ENCODE assay signal across 1 cellular context in genomic region chrX:71365356-71365875, GRCh38.
TF ChIP-seq lines count a peak whose summit lies in the region.

No MANE protein-coding gene starts in this region.

TF ChIP-seq in K562, 482 proteins besides CTCF, POLR2A, EP300 and RAD21 (continued from another document and continues in another):
- no peak for TF ChIP-seq RERE (CRISPR knock-in tag; IDR thresholded peaks at IDR 0.05; ENCODE audit: borderline replicate concordance)
- no peak for TF ChIP-seq NRF1 (conservative IDR thresholded peaks at IDR 0.05 in 1 of 2, IDR thresholded peaks at IDR 0.05 in 1 of 2)
- no peak for TF ChIP-seq HSF4 (CRISPR knock-in tag; IDR thresholded peaks at IDR 0.05; ENCODE audit: borderline replicate concordance)
- no peak for TF ChIP-seq KLF6 (CRISPR knock-in tag; IDR thresholded peaks at IDR 0.05; ENCODE audit: borderline replicate concordance)
- TF ChIP-seq EWSR1 (IDR thresholded peaks at IDR 0.05; ENCODE audit: borderline replicate concordance, low read depth, partially characterized antibody): no peak
- TF ChIP-seq PHB2 (IDR thresholded peaks at IDR 0.05; ENCODE audit: low read depth): no peak
- TF ChIP-seq NR2C1 (IDR thresholded peaks at IDR 0.05): no peak
- no peak for TF ChIP-seq NR2C1 (tag; IDR thresholded peaks at IDR 0.05)
- TF ChIP-seq ZBTB8A (IDR thresholded peaks at IDR 0.05; ENCODE audit: partially characterized antibody): no peak
- TF ChIP-seq RAD51 (IDR thresholded peaks at IDR 0.05; ENCODE audit: borderline replicate concordance, low read depth): no peak
- TF ChIP-seq ZFP1 (CRISPR knock-in tag; IDR thresholded peaks at IDR 0.05): no peak
- TF ChIP-seq ZNF175 (CRISPR knock-in tag; IDR thresholded peaks at IDR 0.05; ENCODE audit: low read depth): no peak
- TF ChIP-seq TEAD2 (tag; IDR thresholded peaks at IDR 0.05): no peak
- TF ChIP-seq, protein P1, sequence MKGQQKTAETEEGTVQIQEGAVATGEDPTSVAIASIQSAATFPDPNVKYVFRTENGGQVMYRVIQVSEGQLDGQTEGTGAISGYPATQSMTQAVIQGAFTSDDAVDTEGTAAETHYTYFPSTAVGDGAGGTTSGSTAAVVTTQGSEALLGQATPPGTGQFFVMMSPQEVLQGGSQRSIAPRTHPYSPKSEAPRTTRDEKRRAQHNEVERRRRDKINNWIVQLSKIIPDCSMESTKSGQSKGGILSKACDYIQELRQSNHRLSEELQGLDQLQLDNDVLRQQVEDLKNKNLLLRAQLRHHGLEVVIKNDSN (CRISPR knock-in tag; IDR thresholded peaks at IDR 0.05): no peak
- TF ChIP-seq FOXP1 (CRISPR knock-in tag; IDR thresholded peaks at IDR 0.05): no peak
- no peak for TF ChIP-seq ZBED1 (IDR thresholded peaks at IDR 0.05)
- no peak for TF ChIP-seq CEBPZ (IDR thresholded peaks at IDR 0.05; ENCODE audit: borderline replicate concordance, low read depth, low read length)
- TF ChIP-seq ZNF592 (IDR thresholded peaks at IDR 0.05): no peak
- TF ChIP-seq ZNF224 (CRISPR knock-in tag; IDR thresholded peaks at IDR 0.05): no peak
- TF ChIP-seq CHAMP1 (IDR thresholded peaks at IDR 0.05): no peak
- no peak for TF ChIP-seq ZNF239 (CRISPR knock-in tag; IDR thresholded peaks at IDR 0.05)
- peak in 1 of 2 experiments; percentile 80; a peak in 2 of 4 replicates for TF ChIP-seq HDAC1 (IDR thresholded peaks at IDR 0.05)
- peak; percentile 70; the same call in 1 of the 2 replicates for TF ChIP-seq ZC3H4 (CRISPR knock-in tag; IDR thresholded peaks at IDR 0.05; ENCODE audit: borderline replicate concordance)
- TF ChIP-seq, protein P2, sequence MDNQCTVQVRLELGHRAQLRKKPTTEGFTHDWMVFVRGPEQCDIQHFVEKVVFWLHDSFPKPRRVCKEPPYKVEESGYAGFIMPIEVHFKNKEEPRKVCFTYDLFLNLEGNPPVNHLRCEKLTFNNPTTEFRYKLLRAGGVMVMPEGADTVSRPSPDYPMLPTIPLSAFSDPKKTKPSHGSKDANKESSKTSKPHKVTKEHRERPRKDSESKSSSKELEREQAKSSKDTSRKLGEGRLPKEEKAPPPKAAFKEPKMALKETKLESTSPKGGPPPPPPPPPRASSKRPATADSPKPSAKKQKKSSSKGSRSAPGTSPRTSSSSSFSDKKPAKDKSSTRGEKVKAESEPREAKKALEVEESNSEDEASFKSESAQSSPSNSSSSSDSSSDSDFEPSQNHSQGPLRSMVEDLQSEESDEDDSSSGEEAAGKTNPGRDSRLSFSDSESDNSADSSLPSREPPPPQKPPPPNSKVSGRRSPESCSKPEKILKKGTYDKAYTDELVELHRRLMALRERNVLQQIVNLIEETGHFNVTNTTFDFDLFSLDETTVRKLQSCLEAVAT (IDR thresholded peaks at IDR 0.05): peak; percentile 21 to 82; a peak in 2 of 4 replicates
- TF ChIP-seq, protein P3, sequence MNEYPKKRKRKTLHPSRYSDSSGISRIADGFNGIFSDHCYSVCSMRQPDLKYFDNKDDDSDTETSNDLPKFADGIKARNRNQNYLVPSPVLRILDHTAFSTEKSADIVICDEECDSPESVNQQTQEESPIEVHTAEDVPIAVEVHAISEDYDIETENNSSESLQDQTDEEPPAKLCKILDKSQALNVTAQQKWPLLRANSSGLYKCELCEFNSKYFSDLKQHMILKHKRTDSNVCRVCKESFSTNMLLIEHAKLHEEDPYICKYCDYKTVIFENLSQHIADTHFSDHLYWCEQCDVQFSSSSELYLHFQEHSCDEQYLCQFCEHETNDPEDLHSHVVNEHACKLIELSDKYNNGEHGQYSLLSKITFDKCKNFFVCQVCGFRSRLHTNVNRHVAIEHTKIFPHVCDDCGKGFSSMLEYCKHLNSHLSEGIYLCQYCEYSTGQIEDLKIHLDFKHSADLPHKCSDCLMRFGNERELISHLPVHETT (CRISPR knock-in tag; conservative IDR thresholded peaks at IDR 0.05 in 1 of 2, IDR thresholded peaks at IDR 0.05 in 1 of 2): no peak
- no peak for TF ChIP-seq ADNP (tag; IDR thresholded peaks at IDR 0.05)
- no peak for TF ChIP-seq MCM5 (IDR thresholded peaks at IDR 0.05; ENCODE audit: low read depth)
- TF ChIP-seq ZC3H8 (IDR thresholded peaks at IDR 0.05): no peak
- no peak for TF ChIP-seq ARHGAP35 (IDR thresholded peaks at IDR 0.05; ENCODE audit: partially characterized antibody)
- TF ChIP-seq MAFK (IDR thresholded peaks at IDR 0.05; ENCODE audit: low read length): no peak
- no peak for TF ChIP-seq KAT7 (CRISPR knock-in tag; IDR thresholded peaks at IDR 0.05; ENCODE audit: borderline replicate concordance)
- TF ChIP-seq CREB3L1 (IDR thresholded peaks at IDR 0.05; ENCODE audit: borderline replicate concordance, low read depth): no peak
- TF ChIP-seq CGGBP1 (CRISPR knock-in tag; IDR thresholded peaks at IDR 0.05): no peak
- no peak for TF ChIP-seq KHSRP (IDR thresholded peaks at IDR 0.05)
- no peak for TF ChIP-seq ZNF551 (CRISPR knock-in tag; IDR thresholded peaks at IDR 0.05)
- no peak for TF ChIP-seq NBN (IDR thresholded peaks at IDR 0.05; ENCODE audit: low read depth)
- TF ChIP-seq ZC3H11A (IDR thresholded peaks at IDR 0.05; ENCODE audit: low read depth, low read length): no peak
- 0 out of 2 replicates have a peak, but pooled peaks have one; percentile 18 for TF ChIP-seq ETV1 (tag; conservative IDR thresholded peaks at IDR 0.05; ENCODE audit: low read depth)
- no peak for TF ChIP-seq ZNF586 (CRISPR knock-in tag; conservative IDR thresholded peaks at IDR 0.05)
- TF ChIP-seq NELFE (IDR thresholded peaks at IDR 0.05; ENCODE audit: insufficient read depth, insufficient read length): no peak
- no peak for TF ChIP-seq CBX2 (IDR thresholded peaks at IDR 0.05; ENCODE audit: insufficient read depth, low read length, poor library complexity, severe bottlenecking)
- no peak for TF ChIP-seq FOXK1 (CRISPR knock-in tag; IDR thresholded peaks at IDR 0.05; ENCODE audit: borderline replicate concordance)
- peak; percentile 90; the same call in 1 of the 2 replicates for TF ChIP-seq POLR2AphosphoS5 (IDR thresholded peaks at IDR 0.05; ENCODE audit: control insufficient read depth, insufficient read depth, low read depth, low read length)
- TF ChIP-seq POLR2G (IDR thresholded peaks at IDR 0.05; ENCODE audit: low read depth, low read length): peak; percentile 20; the same call in 1 of the 2 replicates
